12 cellular contexts compared by ENCODE assay signal in the genomic region with DNA sequence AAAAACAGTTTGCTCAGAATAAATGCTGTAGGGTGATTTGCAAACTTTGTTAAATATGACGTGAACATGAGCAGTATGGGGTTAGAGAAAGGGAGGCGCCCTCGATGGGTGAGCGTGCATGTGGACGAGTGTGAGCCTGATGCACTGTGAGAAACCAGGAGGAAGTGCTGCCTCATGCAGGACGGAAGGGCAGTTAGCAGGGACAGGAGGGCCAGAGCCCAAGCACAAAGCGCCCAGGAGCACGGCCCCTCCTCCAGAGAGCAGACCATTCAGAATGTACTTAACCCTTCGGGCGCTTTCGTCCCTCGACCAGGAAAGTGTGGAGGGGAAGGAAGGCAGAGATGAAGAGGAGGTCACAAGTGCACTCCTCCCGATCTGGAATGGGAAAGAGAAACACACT. TPM values are rescaled to one million over a fixed set of nuclear protein-coding genes. Genes with fewer than 3 reads are reported as not detected.
DNase-seq lines count a peak whose midpoint lies in the region; ATAC-seq and TF ChIP-seq lines count a peak whose summit lies in the region.
"Had no signal": no experiment of that assay in that cellular context is flagged by ENCODE, and none has a peak within 500 bp of the region (broad histone marks: within the 10 kb centered on the region; RNA-seq: fewer than 3 reads in every experiment).

No MANE protein-coding gene starts in this region.

- H3K36me3 ChIP-seq in psoas muscle (ENCODE audit: insufficient read depth in 1 of 2, low read depth in 1 of 2), result peaks cover 3 to 72% of the 10 kb centered on the region in 2 donors

- H3K27ac ChIP-seq in psoas muscle, result no peak overlapping the region

- no peak for TF ChIP-seq CTCF in psoas muscle (IDR thresholded peaks at IDR 0.05)

- intact Hi-C loops in sciatic nerve (cut with DNase I), result no loop called here
- intact Hi-C loops in psoas muscle (cut with DNase I), result no loop called here

- WGBS in psoas muscle, 3 donors, result 46 to 55% (median 48%) methylated on average over 13 of the region's 13 CpGs

- DNase-seq in NCI-H2227 treated with DMSO at 0.1 percent for 48 hours (lab: John Stamatoyannopoulos, UW) (peak; percentile 13), ecto neural progenitor cell (ENCODE audit: low spot score) (peak; percentile 89), islet precursor cell (peak; percentile 93), sciatic nerve (ENCODE audit: low spot score) (no peak), dedifferentiated amniotic fluid mesenchymal stem cell (ENCODE audit: extremely low spot score) (no peak), psoas muscle (no peak)
- DNase-seq: activated CD4-positive, alpha-beta T cell treated with anti-CD3 and anti-CD28 coated beads, Interleukin-2, amount 10 ng/mL, durations not matched to agents 7 days and 5 days; GDM1; MV-4-11; OCI-M1 had no signal

- no peaks in the 10 kb centered on the region for H3K9me3 ChIP-seq in psoas muscle

- H3K4me1 ChIP-seq in psoas muscle, result peaks cover 30% of the 10 kb centered on the region

- no peaks in the 10 kb centered on the region for H3K27me3 ChIP-seq in psoas muscle (ENCODE audit: insufficient read depth in 3 of 3, low read length in 2 of 3)

- H3K4me3 ChIP-seq in psoas muscle, result no peak overlapping the region

- peak; percentile 72 for ATAC-seq in sciatic nerve
- ATAC-seq in psoas muscle, result no peak
- no peak for ATAC-seq in GM21619 (IDR thresholded peaks at IDR 0.05; ENCODE audit: unreplicated experiment)
- ATAC-seq in GM21786 (IDR thresholded peaks at IDR 0.05; ENCODE audit: unreplicated experiment), result no peak

RNA-seq across cellular contexts. Expression of a gene that starts 44.9 kb away (rescaled TPM):
- 26.7 TPM for total RNA-seq in sciatic nerve
- total RNA-seq in psoas muscle, result 10 to 100 TPM in 1 of 4 donors, 1 to 10 TPM in 3; 5.8 to 11.2 (median 8.5) TPM
- 10 to 100 TPM in 1 of 3 donors, 1 to 10 TPM in 2; 4.5 to 14.8 (median 5.7) TPM for polyA plus RNA-seq in psoas muscle

RNA-seq across cellular contexts. Expression of a gene that starts 51.2 kb away (rescaled TPM):
- total RNA-seq in sciatic nerve (66.6 TPM), psoas muscle (10 to 100 TPM; 17.5 to 29.7 (median 26.4) TPM)
- 10 to 100 TPM; 10.8 to 20.3 (median 13.3) TPM for polyA plus RNA-seq in psoas muscle

RNA-seq across cellular contexts. Expression of a gene that starts 54.3 kb away (rescaled TPM):
- total RNA-seq in sciatic nerve (41.1 TPM), psoas muscle (10 to 100 TPM in 2 of 4 donors, 1 to 10 TPM in 2; 8.7 to 16.3 (median 11.7) TPM)
- polyA plus RNA-seq in psoas muscle, result 1 to 10 TPM; 6.8 to 9.0 (median 7.4) TPM

Comparison
In these comparisons a context has a peak if more than half of its experiments do, and no peak if none do; other contexts are left out.
1. DNase-seq: peak in NCI-H2227 treated with DMSO at 0.1 percent for 48 hours (single experiment), ecto neural progenitor cell (single experiment) and islet precursor cell (single experiment); none in sciatic nerve (single experiment), dedifferentiated amniotic fluid mesenchymal stem cell (single experiment) and psoas muscle (0 of 2).